25 cellular contexts compared by ENCODE assay signal in genomic region chr5:160171656-160172055, GRCh38. TPM values are rescaled to one million over a fixed set of nuclear protein-coding genes. Genes with fewer than 3 reads are reported as not detected.
A peak's percentile ranks its signal among the peaks of the same experiment; 100 is the strongest.
DNase-seq lines count a peak whose midpoint lies in the region; ATAC-seq and TF ChIP-seq lines count a peak whose summit lies in the region.
"Had no signal": no experiment of that assay in that cellular context is flagged by ENCODE, and none has a peak within 500 bp of the region (broad histone marks: within the 10 kb centered on the region; RNA-seq: fewer than 3 reads in every experiment).

No MANE protein-coding gene starts in this region.

- POLR2A ChIA-PET in CD4-positive, alpha-beta T cell (lab: Charles Lee) = interaction anchor here (0.5 kb wide), 1 partner anchor 58 kb away, joined by 4 read pairs; no protein-coding TSS in a partner anchor
- POLR2A ChIA-PET in Caco-2 (lab: Charles Lee) = no interaction called here

- H2AFZ ChIP-seq in GM23338 = peak overlapping the region; percentile 40; the same call in 1 of the 2 replicates

- ATAC-seq in GM23338 = peak; percentile 12
- no peak for ATAC-seq in CD4-positive, alpha-beta T cell (ENCODE audit: poor library complexity)
- ATAC-seq: activated naive CD8-positive, alpha-beta T cell treated with anti-CD3 and anti-CD28 coated beads, Interleukin-2, amount 50 U/mL, for 24 hours; psoas muscle had no signal

- DNase-seq in GM23338 (ENCODE audit: low spot score) = no peak
- DNase-seq in NCI-H524 (lab: John Stamatoyannopoulos, UW) = peak; percentile 68 to 86
- DNase-seq in CD4-positive, alpha-beta T cell = no peak
- DNase-seq in Caco-2 = no peak
- DNase-seq in MG63 = no peak
- DNase-seq: activated CD4-positive, alpha-beta T cell treated with anti-CD3 and anti-CD28 coated beads, Interleukin-2, amount 50 U/mL, for 4 hours; activated effector memory CD4-positive, alpha-beta T cell treated with Interleukin-2 at 50 U/mL for 16 hours; activated naive CD8-positive, alpha-beta T cell treated with anti-CD3 and anti-CD28 coated beads, Interleukin-2, amount 50 U/mL, for 24 hours; caudate nucleus; dorsolateral prefrontal cortex; Karpas-422; NCI-H1092 treated with DMSO at 0.1 percent for 48 hours; NCI-H2081; NCI-H748 treated with DMSO at 0.1 percent for 48 hours; OCI-M1; psoas muscle; stimulated activated CD4-positive, alpha-beta T cell treated with anti-CD3 and anti-CD28 coated beads, Interleukin-4, amount 100 ng/mL, for 1 hour; stomach had no signal

- H3K4me2 ChIP-seq in GM23338 = no peak overlapping the region

- no peak for TF ChIP-seq CTCF in GM23338 (conservative IDR thresholded peaks at IDR 0.05; ENCODE audit: low read depth in 2 of 2)
- no peak for TF ChIP-seq CTCF in brain (conservative IDR thresholded peaks at IDR 0.05)
- no peak for TF ChIP-seq CTCF in CD4-positive, alpha-beta T cell (IDR thresholded peaks at IDR 0.05)
- no peak for TF ChIP-seq CTCF in Caco-2 (IDR thresholded peaks at IDR 0.05; ENCODE audit: insufficient read depth in 1 of 2, low read depth in 1 of 2, low read length in 1 of 2, severe bottlenecking in 1 of 2, unreplicated experiment in 1 of 2)

- H3K27me3 ChIP-seq in GM23338 (ENCODE audit: insufficient read depth) (no peaks in the 10 kb centered on the region), iPS-20b (ENCODE audit: insufficient read depth, low read length) (no peaks in the 10 kb centered on the region), Caco-2 (replicated peaks; ENCODE audit: control insufficient read depth, insufficient read depth, low read length) (no peaks in the 10 kb centered on the region), MG63 (no peaks in the 10 kb centered on the region)
- H3K27me3 ChIP-seq in CD4-positive, alpha-beta T cell (ENCODE audit: control insufficient read depth, insufficient read depth, low read length) = peaks cover 10% of the 10 kb centered on the region
- H3K27me3 ChIP-seq: dorsolateral prefrontal cortex, SJSA1, stomach had no signal

- no peaks in the 10 kb centered on the region for H4K20me1 ChIP-seq in GM23338 (replicated peaks; ENCODE audit: insufficient read depth)

- H3K9me2 ChIP-seq in GM23338 (ENCODE audit: insufficient read depth) = no peaks in the 10 kb centered on the region

- no peaks in the 10 kb centered on the region for H3K79me2 ChIP-seq in GM23338 (replicated peaks; ENCODE audit: insufficient read depth)

- peaks cover 27% of the 10 kb centered on the region for H3K4me1 ChIP-seq in GM23338 (ENCODE audit: insufficient read depth)
- peaks cover 32% of the 10 kb centered on the region for H3K4me1 ChIP-seq in iPS-20b (ENCODE audit: insufficient read depth, low read length)
- peaks cover 26% of the 10 kb centered on the region for H3K4me1 ChIP-seq in Caco-2
- H3K4me1 ChIP-seq: psoas muscle had no signal

- peak overlapping the region; percentile 11; the same call in 1 of the 2 replicates for H3K27ac Mint-ChIP-seq in GM23338
- peak overlapping the region in 4 of 5 experiments; percentile 0 to 58 (median 14) for H3K27ac Mint-ChIP-seq in brain
- H3K27ac Mint-ChIP-seq in CD4-positive, alpha-beta T cell = no peak overlapping the region
- H3K27ac Mint-ChIP-seq in Caco-2 (ENCODE audit: unreplicated experiment) = no peak overlapping the region
- H3K27ac Mint-ChIP-seq: activated naive CD8-positive, alpha-beta T cell treated with anti-CD3 and anti-CD28 coated beads, Interleukin-2, amount 50 U/mL, for 24 hours; T-helper 2 cell treated with Interferon-gamma antibody and Interleukin-4, amounts not matched to agents 5 μg/mL and 100 μg/mL, for 36 hours; type B pancreatic cell had no signal

- no peaks in the 10 kb centered on the region for H3K9me3 ChIP-seq in iPS-20b (ENCODE audit: insufficient read depth, low read depth, low read length)
- H3K9me3 ChIP-seq in CD4-positive, alpha-beta T cell (ENCODE audit: control insufficient read depth, low read length) = no peaks in the 10 kb centered on the region
- H3K9me3 ChIP-seq in Caco-2 = no peaks in the 10 kb centered on the region
- no peaks in the 10 kb centered on the region for H3K9me3 ChIP-seq in MG63
- H3K9me3 ChIP-seq: psoas muscle, SJSA1, stomach had no signal

- intact Hi-C loops in CD4-positive, alpha-beta T cell (cut with DNase I, micrococcal nuclease) = no loop called here
- intact Hi-C loops in Caco-2 (cut with micrococcal nuclease; ENCODE audit: unreplicated experiment) = loop anchor here (1.0 kb wide), 1 partner anchor 17 kb away; no protein-coding TSS in a partner anchor

- H3K27ac ChIP-seq in GM23338 (ENCODE audit: low read depth) (no peak overlapping the region), iPS-20b (ENCODE audit: low read length) (no peak overlapping the region)
- H3K27ac ChIP-seq in CD4-positive, alpha-beta T cell (ENCODE audit: low read depth, low read length) = no peak overlapping the region
- H3K27ac ChIP-seq: dorsolateral prefrontal cortex, epithelial cell of prostate, psoas muscle, SJSA1, stomach had no signal

- no peaks in the 10 kb centered on the region for H3K9me3 Mint-ChIP-seq in GM23338
- no peaks in the 10 kb centered on the region for H3K9me3 Mint-ChIP-seq in brain
- no peaks in the 10 kb centered on the region for H3K9me3 Mint-ChIP-seq in CD4-positive, alpha-beta T cell
- H3K9me3 Mint-ChIP-seq in Caco-2 (ENCODE audit: unreplicated experiment) = no peaks in the 10 kb centered on the region
- H3K9me3 Mint-ChIP-seq: activated naive CD8-positive, alpha-beta T cell treated with anti-CD3 and anti-CD28 coated beads, Interleukin-2, amount 50 U/mL, for 24 hours; neural crest cell; T-helper 2 cell treated with Interferon-gamma antibody and Interleukin-4, amounts not matched to agents 5 μg/mL and 100 μg/mL, for 36 hours; type B pancreatic cell had no signal

- H3K4me3 Mint-ChIP-seq in GM23338 = no peak overlapping the region
- no peak overlapping the region for H3K4me3 Mint-ChIP-seq in brain
- no peak overlapping the region for H3K4me3 Mint-ChIP-seq in CD4-positive, alpha-beta T cell
- H3K4me3 Mint-ChIP-seq in Caco-2 (ENCODE audit: unreplicated experiment) = no peak overlapping the region
- H3K4me3 Mint-ChIP-seq: activated naive CD8-positive, alpha-beta T cell treated with anti-CD3 and anti-CD28 coated beads, Interleukin-2, amount 50 U/mL, for 24 hours; neural crest cell; T-helper 2 cell treated with Interferon-gamma antibody and Interleukin-4, amounts not matched to agents 5 μg/mL and 100 μg/mL, for 36 hours; type B pancreatic cell had no signal

- CTCF ChIA-PET in CD4-positive, alpha-beta T cell (lab: Charles Lee) = no interaction called here
- CTCF ChIA-PET in Caco-2 (lab: Charles Lee) = no interaction called here

- H3F3A ChIP-seq in GM23338 (replicated peaks; ENCODE audit: low read depth) = peaks cover 10% of the 10 kb centered on the region; the same call in 1 of the 2 replicates

- BruUV-seq in Caco-2 (replicated peaks; lab: Mats Ljungman, UMichigan) = no TSS peak

- H3K36me3 Mint-ChIP-seq in GM23338 (ENCODE audit: low read depth) = no peaks in the 10 kb centered on the region; the same call in 2 of the 3 replicates
- H3K36me3 Mint-ChIP-seq in brain = no peaks in the 10 kb centered on the region
- no peaks in the 10 kb centered on the region for H3K36me3 Mint-ChIP-seq in CD4-positive, alpha-beta T cell (ENCODE audit: low read depth)
- no peaks in the 10 kb centered on the region for H3K36me3 Mint-ChIP-seq in Caco-2 (ENCODE audit: insufficient read depth, unreplicated experiment)
- H3K36me3 Mint-ChIP-seq: type B pancreatic cell had no signal

- no peak overlapping the region for H3K4me3 ChIP-seq in GM23338
- H3K4me3 ChIP-seq in iPS-20b (ENCODE audit: low read length) = no peak overlapping the region
- no peak overlapping the region for H3K4me3 ChIP-seq in Caco-2 (ENCODE audit: low read depth, low read length)
- no peak overlapping the region for H3K4me3 ChIP-seq in MG63
- H3K4me3 ChIP-seq: dorsolateral prefrontal cortex, psoas muscle, SJSA1, stomach had no signal

- H3K36me3 ChIP-seq in GM23338 (ENCODE audit: insufficient read depth) (no peaks in the 10 kb centered on the region), iPS-20b (ENCODE audit: insufficient read depth, low read depth, low read length) (no peaks in the 10 kb centered on the region), Caco-2 (ENCODE audit: control insufficient read depth, insufficient read depth, low read length) (no peaks in the 10 kb centered on the region), MG63 (no peaks in the 10 kb centered on the region)
- H3K36me3 ChIP-seq: SJSA1, stomach had no signal

- H3K4me1 Mint-ChIP-seq in GM23338 = peaks cover 55% of the 10 kb centered on the region
- H3K4me1 Mint-ChIP-seq in brain = peaks cover 60% of the 10 kb centered on the region
- H3K4me1 Mint-ChIP-seq in CD4-positive, alpha-beta T cell (ENCODE audit: low read depth) = no peaks in the 10 kb centered on the region
- H3K4me1 Mint-ChIP-seq in Caco-2 (ENCODE audit: low read depth, unreplicated experiment) = peaks cover 19% of the 10 kb centered on the region
- H3K4me1 Mint-ChIP-seq: activated naive CD8-positive, alpha-beta T cell treated with anti-CD3 and anti-CD28 coated beads, Interleukin-2, amount 50 U/mL, for 24 hours had no signal

- peaks cover 5% of the 10 kb centered on the region for H3K27me3 Mint-ChIP-seq in GM23338 (ENCODE audit: insufficient read depth, low read depth, poor library complexity)
- peaks cover 4% of the 10 kb centered on the region for H3K27me3 Mint-ChIP-seq in brain
- H3K27me3 Mint-ChIP-seq in CD4-positive, alpha-beta T cell = peaks cover 12% of the 10 kb centered on the region
- H3K27me3 Mint-ChIP-seq in Caco-2 (ENCODE audit: insufficient read depth, unreplicated experiment) = no peaks in the 10 kb centered on the region

- peak overlapping the region; percentile 0; the same call in 1 of the 2 replicates for H3K9ac ChIP-seq in iPS-20b (ENCODE audit: low read depth, low read length)

TF ChIP-seq in GM23338, 12 proteins besides CTCF, POLR2A, EP300 and RAD21 (continues in another document):
- TF ChIP-seq ZNF114 (CRISPR knock-in tag; IDR thresholded peaks at IDR 0.05) (no peak), EZH2 (IDR thresholded peaks at IDR 0.05; ENCODE audit: low read depth, unreplicated experiment) (no peak), ZNF331 (CRISPR knock-in tag; IDR thresholded peaks at IDR 0.05; ENCODE audit: low read depth) (no peak), POLR2AphosphoS5 (IDR thresholded peaks at IDR 0.05; ENCODE audit: low read depth) (no peak)

RNA-seq across cellular contexts. Expression of gene PWWP2A, which starts 52.4 kb away (rescaled TPM):
- total RNA-seq in GM23338 (2014; rRNA removed; shearing (Covaris generic)) = 60.5 and 81.6 TPM in 2 replicates
- 48.7 and 51.5 TPM in 2 replicates for polyA plus RNA-seq in GM23338 (2016; fragmentation: Nextera tagmentation; extraction: Ambion mirVana)
- polyA plus RNA-seq in brain (ENCODE audit: insufficient read depth, low read depth, low replicate concordance) = 7.1 TPM
- 10 to 100 TPM; 18.2 to 23.2 TPM for total RNA-seq in CD4-positive, alpha-beta T cell
- total RNA-seq in Caco-2 (2022) = 34.4 and 36.7 TPM in 2 replicates
- 20.4 and 27.0 TPM in 2 replicates for total RNA-seq in MG63 (2014; rRNA removed; shearing (Covaris generic); ENCODE audit: low replicate concordance)

RNA-seq across cellular contexts. Expression of gene FABP6, which starts 57.6 kb away (rescaled TPM):
- 1.7 and 2.2 TPM in 2 replicates for total RNA-seq in GM23338 (2014; rRNA removed; shearing (Covaris generic))
- polyA plus RNA-seq in GM23338 (2016; fragmentation: Nextera tagmentation; extraction: Ambion mirVana) (7.5 and 9.7 TPM in 2 replicates), brain (ENCODE audit: insufficient read depth, low read depth, low replicate concordance) (7.7 TPM)
- total RNA-seq in CD4-positive, alpha-beta T cell = not detected
- not detected in 2 replicates for total RNA-seq in Caco-2 (2022)
- total RNA-seq in MG63 (2014; rRNA removed; shearing (Covaris generic); ENCODE audit: low replicate concordance) = 2.6 and 3.9 TPM in 2 replicates
- total RNA-seq: SJSA1 had no signal

Comparison
In these comparisons a context has a peak if more than half of its experiments do, and no peak if none do; other contexts are left out.
1. DNase-seq: peak in NCI-H524 (2 of 2); none in GM23338 (single experiment), CD4-positive, alpha-beta T cell (0 of 10), Caco-2 (0 of 2) and MG63 (single experiment).
2. H3K27ac Mint-ChIP-seq: peak in GM23338 (single experiment) and brain (4 of 5); none in CD4-positive, alpha-beta T cell (single experiment) and Caco-2 (single experiment).